Comparison of ENCODE assay signal across 23 cellular contexts in genomic region chr12:97017213-97017612, GRCh38.
"Had no signal": no experiment of that assay in that cellular context is flagged by ENCODE, and none has a peak within 500 bp of the region (broad histone marks: within the 10 kb centered on the region; RNA-seq: fewer than 3 reads in every experiment).

No MANE protein-coding gene starts in this region.

- H3K36me3 Mint-ChIP-seq: activated naive CD8-positive, alpha-beta T cell treated with anti-CD3 and anti-CD28 coated beads, Interleukin-2, amount 10 ng/mL, durations not matched to agents 7 days and 5 days; stimulated activated memory B cell treated with anti-CD40 and anti-IgM and Interleukin-4, amounts not matched to agents 10 μg/mL and 1 μg/mL and 100 μg/mL, for 72 hours had no signal

- H3K9me3 Mint-ChIP-seq: activated CD4-positive, alpha-beta T cell treated with anti-CD3 and anti-CD28 coated beads, Interleukin-2, amount 10 ng/mL, durations not matched to agents 7 days and 5 days; activated naive CD8-positive, alpha-beta T cell treated with anti-CD3 and anti-CD28 coated beads, Interleukin-2, amount 10 ng/mL, durations not matched to agents 7 days and 5 days; activated T-helper 2 cell treated with anti-CD3 and anti-CD28 coated beads, Interferon-gamma antibody, Interleukin-2, Interleukin-4, amounts not matched to agents 10 μg/mL and 5 μg/mL and 100 μg/mL, durations not matched to agents 14 hours and 24 hours and 36 hours; effector memory CD8-positive, alpha-beta T cell had no signal

- H3K4me1 Mint-ChIP-seq: activated CD4-positive, alpha-beta T cell treated with anti-CD3 and anti-CD28 coated beads, Interleukin-2, amount 10 ng/mL, durations not matched to agents 7 days and 5 days; activated naive CD8-positive, alpha-beta T cell treated with anti-CD3 and anti-CD28 coated beads, Interleukin-2, amount 10 ng/mL, durations not matched to agents 7 days and 5 days; central memory CD8-positive, alpha-beta T cell; naive thymus-derived CD4-positive, alpha-beta T cell; neural crest cell; stimulated activated memory B cell treated with anti-CD40 and anti-IgM and Interleukin-4, amounts not matched to agents 10 μg/mL and 1 μg/mL and 100 μg/mL, for 72 hours had no signal

- H3K4me3 Mint-ChIP-seq: activated CD4-positive, alpha-beta T cell treated with anti-CD3 and anti-CD28 coated beads, Interleukin-2, amount 10 ng/mL, durations not matched to agents 7 days and 5 days; activated CD8-positive, alpha-beta T cell treated with anti-CD3 and anti-CD28 coated beads, Interleukin-2, amount 10 ng/mL, durations not matched to agents 7 days and 5 days; activated naive CD8-positive, alpha-beta T cell treated with anti-CD3 and anti-CD28 coated beads, Interleukin-2, amount 10 ng/mL, durations not matched to agents 7 days and 5 days; central memory CD8-positive, alpha-beta T cell; effector memory CD8-positive, alpha-beta T cell; naive thymus-derived CD4-positive, alpha-beta T cell; neural crest cell; stimulated activated memory B cell treated with anti-CD40 and anti-IgM and Interleukin-4, amounts not matched to agents 10 μg/mL and 1 μg/mL and 100 μg/mL, for 72 hours had no signal

- ATAC-seq: activated CD8-positive, alpha-beta T cell treated with anti-CD3 and anti-CD28 coated beads, Interleukin-2, amount 10 ng/mL, durations not matched to agents 7 days and 5 days; effector memory CD8-positive, alpha-beta T cell; esophagus mucosa; left lung; naive thymus-derived CD4-positive, alpha-beta T cell; right lobe of liver; stimulated activated memory B cell treated with anti-CD40 and anti-IgM and Interleukin-4, amounts not matched to agents 10 μg/mL and 1 μg/mL and 100 μg/mL, for 72 hours had no signal

- H3K27ac Mint-ChIP-seq: activated CD4-positive, alpha-beta T cell treated with anti-CD3 and anti-CD28 coated beads, Interleukin-2, amount 10 ng/mL, durations not matched to agents 7 days and 5 days; activated CD8-positive, alpha-beta T cell treated with anti-CD3 and anti-CD28 coated beads, Interleukin-2, amount 10 ng/mL, durations not matched to agents 7 days and 5 days; activated naive CD8-positive, alpha-beta T cell treated with anti-CD3 and anti-CD28 coated beads, Interleukin-2, amount 10 ng/mL, durations not matched to agents 7 days and 5 days; activated T-helper 2 cell treated with anti-CD3 and anti-CD28 coated beads, Interferon-gamma antibody, Interleukin-2, Interleukin-4, amounts not matched to agents 10 μg/mL and 5 μg/mL and 100 μg/mL, durations not matched to agents 14 hours and 24 hours and 36 hours; effector memory CD8-positive, alpha-beta T cell; naive thymus-derived CD4-positive, alpha-beta T cell; stimulated activated memory B cell treated with anti-CD40 and anti-IgM and Interleukin-4, amounts not matched to agents 10 μg/mL and 1 μg/mL and 100 μg/mL, for 72 hours had no signal

- DNase-seq: activated CD4-positive, alpha-beta T cell treated with anti-CD3 and anti-CD28 coated beads, Interleukin-2, amount 10 ng/mL, durations not matched to agents 7 days and 5 days; activated CD4-positive, CD25-positive, alpha-beta regulatory T cell treated with anti-CD3 and anti-CD28 coated beads, Interleukin-2, amount 50 U/mL, for 72 hours; activated CD8-positive, alpha-beta T cell treated with anti-CD3 and anti-CD28 coated beads, Interleukin-2, amount 10 ng/mL, durations not matched to agents 7 days and 5 days; activated naive CD4-positive, alpha-beta T cell treated with Interleukin-2 at 50 U/mL for 16 hours; activated naive CD8-positive, alpha-beta T cell treated with anti-CD3 and anti-CD28 coated beads, Interleukin-2, amount 10 ng/mL, durations not matched to agents 7 days and 5 days; activated T-cell treated with anti-CD3 and anti-CD28 coated beads, Interleukin-2, amount 50 U/mL, for 1 hour; amniotic stem cell; colonic mucosa; dorsolateral prefrontal cortex; effector memory CD8-positive, alpha-beta T cell; foreskin melanocyte; kidney glomerular epithelial cell; left lung; naive thymus-derived CD4-positive, alpha-beta T cell; occipital lobe; right lobe of liver; stimulated activated CD4-positive, alpha-beta T cell treated with anti-CD3 and anti-CD28 coated beads, Interleukin-2, amount 100 ng/mL, for 24 hours; stomach had no signal
